36 cellular contexts compared by ENCODE assay signal in the genomic region with DNA sequence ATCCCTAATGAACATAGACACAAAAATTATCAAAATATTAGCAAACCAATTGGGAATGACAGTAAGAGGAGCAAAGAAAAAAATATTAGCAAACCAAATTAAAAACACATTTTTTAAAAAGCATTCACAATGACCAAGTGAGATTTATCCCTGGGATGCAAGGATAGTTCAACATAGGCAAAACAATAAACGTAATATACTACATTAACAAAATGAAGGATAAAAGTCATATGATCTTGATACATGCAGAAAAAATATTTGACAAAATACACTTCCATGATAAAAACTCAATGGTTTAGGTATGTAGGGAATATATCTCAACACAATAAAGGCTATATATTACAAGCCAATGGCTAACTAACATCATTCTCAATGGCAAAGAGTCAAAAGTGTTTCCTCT.
"Had no signal": no experiment of that assay in that cellular context is flagged by ENCODE, and none has a peak within 500 bp of the region (broad histone marks: within the 10 kb centered on the region; RNA-seq: fewer than 3 reads in every experiment).

No MANE protein-coding gene starts in this region.

- DNase-seq: Karpas-422, Kasumi-1, MG63, MM.1S, MV-4-11, NCI-H1048, NCI-H1092, NCI-H1092 treated with DMSO at 0.1 percent for 48 hours, NCI-H1105, NCI-H1105 treated with DMSO at 0.1 percent for 48 hours, NCI-H1417 treated with DMSO at 0.1 percent for 48 hours, NCI-H1436, NCI-H1436 treated with DMSO at 0.1 percent for 48 hours, NCI-H146, NCI-H1694, NCI-H1694 treated with DMSO at 0.1 percent for 48 hours, NCI-H187, NCI-H187 treated with DMSO at 0.1 percent for 48 hours, NCI-H1930, NCI-H2029, NCI-H2029 treated with DMSO at 0.1 percent for 48 hours, NCI-H2081, NCI-H2081 treated with DMSO at 0.1 percent for 48 hours, NCI-H2107, NCI-H2171, NCI-H2171 treated with DMSO at 0.1 percent for 48 hours, NCI-H2227 treated with DMSO at 0.1 percent for 48 hours, NCI-H226, NCI-H345, NCI-H446, NCI-H446 treated with DMSO at 0.1 percent for 48 hours, NCI-H510A, NCI-H510A treated with DMSO at 0.1 percent for 48 hours, NCI-H524, NCI-H524 treated with DMSO at 0.1 percent for 48 hours, NCI-H526 had no signal

- H3K4me3 ChIP-seq: MG63 had no signal

- H3K27me3 ChIP-seq: MG63 had no signal

- H3K36me3 ChIP-seq: MG63 had no signal
